26 cellular contexts compared by ENCODE assay signal in the genomic region with DNA sequence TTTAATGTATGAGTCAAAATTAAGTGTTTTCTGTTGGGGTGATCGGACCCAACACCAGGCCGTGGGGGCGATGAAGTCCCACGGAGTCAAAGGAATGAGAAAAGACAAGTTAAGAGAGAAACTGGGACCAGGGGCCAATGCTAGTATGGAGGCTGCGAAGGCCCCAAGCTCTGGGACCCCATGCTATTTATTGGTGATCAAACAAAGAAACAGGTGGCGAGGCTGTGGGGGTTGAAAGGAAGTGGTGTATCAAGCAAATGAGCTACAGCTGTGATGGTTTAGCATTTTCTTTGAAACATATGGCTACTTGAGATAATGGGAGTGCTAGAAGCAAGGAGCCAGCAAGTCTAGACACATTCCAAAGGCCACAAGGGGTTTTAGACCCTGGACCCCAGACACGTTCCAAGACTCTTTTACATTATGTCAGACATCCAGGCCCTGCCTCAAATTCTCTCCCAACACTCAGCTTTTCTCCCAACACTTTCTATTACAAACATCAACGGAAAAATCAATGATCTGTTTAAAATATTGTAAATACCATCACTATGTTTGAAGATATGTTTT. TPM values are rescaled to one million over a fixed set of nuclear protein-coding genes. Genes with fewer than 3 reads are reported as not detected.
DNase-seq lines count a peak whose midpoint lies in the region; ATAC-seq and TF ChIP-seq lines count a peak whose summit lies in the region.
"Had no signal": no experiment of that assay in that cellular context is flagged by ENCODE, and none has a peak within 500 bp of the region (broad histone marks: within the 10 kb centered on the region; RNA-seq: fewer than 3 reads in every experiment).

No MANE protein-coding gene starts in this region.

- H3K27me3 ChIP-seq in BLaER1 = no peaks in the 10 kb centered on the region
- H3K27me3 ChIP-seq in HUES64 (ENCODE audit: insufficient read depth, low read length) = no peaks in the 10 kb centered on the region
- H3K27me3 ChIP-seq: gastrocnemius medialis, suprapubic skin had no signal

- no peak overlapping the region for H3K9ac ChIP-seq in BLaER1
- peak overlapping the region; percentile 62; the same call in 1 of the 2 replicates for H3K9ac ChIP-seq in HUES64 (ENCODE audit: low read depth, low read length)

- POLR2A ChIA-PET in WTC11 (lab: Charles Lee) = interaction anchor here (0.8 to 1.5 kb wide), 2 partner anchors 41 to 58 kb away, joined by 5 to 10 read pairs; no protein-coding TSS in a partner anchor

- no peaks in the 10 kb centered on the region for H3K36me3 ChIP-seq in BLaER1
- no peaks in the 10 kb centered on the region for H3K36me3 ChIP-seq in HUES64 (ENCODE audit: insufficient read depth, low read length)
- H3K36me3 ChIP-seq: gastrocnemius medialis, suprapubic skin had no signal

- no peaks in the 10 kb centered on the region; the same call in 1 of the 2 replicates for H3K27me3 Mint-ChIP-seq in WTC11 (ENCODE audit: low read depth)
- H3K27me3 Mint-ChIP-seq: activated CD4-positive, alpha-beta T cell treated with anti-CD3 and anti-CD28 coated beads, Interleukin-2, amount 10 ng/mL, durations not matched to agents 24 days and 14 days; activated naive CD4-positive, alpha-beta T cell treated with anti-CD3 and anti-CD28 coated beads, Interleukin-2, amount 10 ng/mL, durations not matched to agents 7 days and 5 days; B cell; stimulated activated memory B cell treated with anti-CD40 and anti-IgM and Interleukin-4, amounts not matched to agents 10 μg/mL and 1 μg/mL and 100 μg/mL, for 72 hours had no signal

- DNase-seq in WTC11 (ENCODE audit: low spot score) (peak; percentile 63), islet precursor cell (peak; percentile 62), GM13976 (ENCODE audit: low spot score) (no peak), NCI-H2081 (lab: John Stamatoyannopoulos, UW) (no peak)
- DNase-seq: activated CD4-positive, alpha-beta T cell treated with anti-CD3 and anti-CD28 coated beads, Interleukin-2, amount 10 ng/mL, durations not matched to agents 24 days and 14 days; activated naive CD4-positive, alpha-beta T cell treated with anti-CD3 and anti-CD28 coated beads, Interleukin-2, amount 10 ng/mL, durations not matched to agents 7 days and 5 days; amygdala; cortex of kidney; DMS79 treated with DMSO at 0.1 percent for 48 hours; gastrocnemius medialis; hypothalamus; kidney glomerular epithelial cell; mammary epithelial cell; NCI-H1092 treated with DMSO at 0.1 percent for 48 hours; NCI-H187 treated with DMSO at 0.1 percent for 48 hours; RPMI8226; stimulated activated CD4-positive, alpha-beta T cell treated with anti-CD3 and anti-CD28 coated beads, Interleukin-4, amount 100 ng/mL, for 1 hour had no signal

- CTCF ChIA-PET in WTC11 (lab: Charles Lee) = interaction anchor here (1.4 kb wide), 1 partner anchor 223 kb away, joined by 3 read pairs; no protein-coding TSS in a partner anchor

- H3K9me3 Mint-ChIP-seq in WTC11 = peaks cover 58% of the 10 kb centered on the region

- peak; percentile 56 for ATAC-seq in WTC11
- no peak for ATAC-seq in HG02588 (IDR thresholded peaks at IDR 0.05; ENCODE audit: unreplicated experiment)
- no peak for ATAC-seq in GM18907 (IDR thresholded peaks at IDR 0.05; ENCODE audit: unreplicated experiment)
- ATAC-seq: gastrocnemius medialis; stimulated activated memory B cell treated with anti-CD40 and anti-IgM and Interleukin-4, amounts not matched to agents 10 μg/mL and 1 μg/mL and 100 μg/mL, for 72 hours had no signal

- peaks cover 29% of the 10 kb centered on the region; the same call in 1 of the 2 replicates for H3K9me3 ChIP-seq in BLaER1
- peaks cover 43% of the 10 kb centered on the region for H3K9me3 ChIP-seq in HUES64 (ENCODE audit: insufficient read depth, low read depth, low read length)
- H3K9me3 ChIP-seq: gastrocnemius medialis had no signal

- no peak overlapping the region for H3K27ac ChIP-seq in BLaER1
- peak overlapping the region; percentile 88 for H3K27ac ChIP-seq in HUES64 (ENCODE audit: low read depth, low read length)
- H3K27ac ChIP-seq: gastrocnemius medialis, SK-N-MC, suprapubic skin had no signal

- H3K27ac Mint-ChIP-seq in WTC11 = peak overlapping the region; percentile 99
- H3K27ac Mint-ChIP-seq: activated CD4-positive, alpha-beta T cell treated with anti-CD3 and anti-CD28 coated beads, Interleukin-2, amount 10 ng/mL, durations not matched to agents 24 days and 14 days; activated naive CD4-positive, alpha-beta T cell treated with anti-CD3 and anti-CD28 coated beads, Interleukin-2, amount 10 ng/mL, durations not matched to agents 7 days and 5 days; B cell; stimulated activated memory B cell treated with anti-CD40 and anti-IgM and Interleukin-4, amounts not matched to agents 10 μg/mL and 1 μg/mL and 100 μg/mL, for 72 hours; T-helper 1 cell treated with Interleukin-12 subunit alpha and Interleukin-12 subunit beta and Interleukin-4 antibody, amounts not matched to agents 30 μg/mL and 1 μg/mL, for 36 hours had no signal

- H3K4me1 Mint-ChIP-seq in WTC11 = peaks cover 59% of the 10 kb centered on the region
- H3K4me1 Mint-ChIP-seq: activated CD4-positive, alpha-beta T cell treated with anti-CD3 and anti-CD28 coated beads, Interleukin-2, amount 10 ng/mL, durations not matched to agents 24 days and 14 days; activated naive CD4-positive, alpha-beta T cell treated with anti-CD3 and anti-CD28 coated beads, Interleukin-2, amount 10 ng/mL, durations not matched to agents 7 days and 5 days; B cell; stimulated activated memory B cell treated with anti-CD40 and anti-IgM and Interleukin-4, amounts not matched to agents 10 μg/mL and 1 μg/mL and 100 μg/mL, for 72 hours had no signal

- peak overlapping the region; percentile 35 for H3K4me2 ChIP-seq in BLaER1

- in situ Hi-C loops in GM13976 (cut with MboI; ENCODE audit: low sequenced_read_pairs, unreplicated experiment) = no loop called here

- H3K4me1 ChIP-seq in BLaER1 (peaks cover 17% of the 10 kb centered on the region), HUES64 (ENCODE audit: insufficient read depth, low read length) (peaks cover 23% of the 10 kb centered on the region)
- H3K4me1 ChIP-seq: gastrocnemius medialis, suprapubic skin had no signal

- no peaks in the 10 kb centered on the region for H4K20me1 ChIP-seq in BLaER1

- TF ChIP-seq CTCF in WTC11 (IDR thresholded peaks at IDR 0.05) (no peak), GM13976 (IDR thresholded peaks at IDR 0.05; ENCODE audit: borderline replicate concordance, control extremely low read depth, extremely low read depth, insufficient read depth, missing control alignments) (no peak)

- H3K4me3 Mint-ChIP-seq in WTC11 = no peak overlapping the region
- H3K4me3 Mint-ChIP-seq: activated CD4-positive, alpha-beta T cell treated with anti-CD3 and anti-CD28 coated beads, Interleukin-2, amount 10 ng/mL, durations not matched to agents 24 days and 14 days; activated naive CD4-positive, alpha-beta T cell treated with anti-CD3 and anti-CD28 coated beads, Interleukin-2, amount 10 ng/mL, durations not matched to agents 7 days and 5 days; B cell; stimulated activated memory B cell treated with anti-CD40 and anti-IgM and Interleukin-4, amounts not matched to agents 10 μg/mL and 1 μg/mL and 100 μg/mL, for 72 hours; T-helper 1 cell treated with Interleukin-12 subunit alpha and Interleukin-12 subunit beta and Interleukin-4 antibody, amounts not matched to agents 30 μg/mL and 1 μg/mL, for 36 hours had no signal

- WGBS in HUES64 = 47% methylated on average over 7 of the region's 8 CpGs

- H3K36me3 Mint-ChIP-seq in WTC11 = peaks cover 52% of the 10 kb centered on the region
- H3K36me3 Mint-ChIP-seq: stimulated activated memory B cell treated with anti-CD40 and anti-IgM and Interleukin-4, amounts not matched to agents 10 μg/mL and 1 μg/mL and 100 μg/mL, for 72 hours had no signal

- no peak overlapping the region for H3K4me3 ChIP-seq in BLaER1
- no peak overlapping the region for H3K4me3 ChIP-seq in HUES64 (ENCODE audit: low read length)
- H3K4me3 ChIP-seq: gastrocnemius medialis, SK-N-MC, suprapubic skin had no signal

TF ChIP-seq in WTC11, 78 proteins besides CTCF, POLR2A, EP300 and RAD21:
- TF ChIP-seq TP53 (CRISPR knock-in tag; IDR thresholded peaks at IDR 0.05) = no peak
- TF ChIP-seq FOXK1 (CRISPR knock-in tag; IDR thresholded peaks at IDR 0.05) = peak; percentile 27; the same call in 1 of the 2 replicates
- TF ChIP-seq SOX15 (CRISPR knock-in tag; IDR thresholded peaks at IDR 0.05) = no peak
- TF ChIP-seq TEAD1 (CRISPR knock-in tag; IDR thresholded peaks at IDR 0.05) = no peak
- TF ChIP-seq ZNF232 (CRISPR knock-in tag; IDR thresholded peaks at IDR 0.05) = no peak
- TF ChIP-seq RORB (CRISPR knock-in tag; IDR thresholded peaks at IDR 0.05) = no peak
- TF ChIP-seq, protein P1, sequence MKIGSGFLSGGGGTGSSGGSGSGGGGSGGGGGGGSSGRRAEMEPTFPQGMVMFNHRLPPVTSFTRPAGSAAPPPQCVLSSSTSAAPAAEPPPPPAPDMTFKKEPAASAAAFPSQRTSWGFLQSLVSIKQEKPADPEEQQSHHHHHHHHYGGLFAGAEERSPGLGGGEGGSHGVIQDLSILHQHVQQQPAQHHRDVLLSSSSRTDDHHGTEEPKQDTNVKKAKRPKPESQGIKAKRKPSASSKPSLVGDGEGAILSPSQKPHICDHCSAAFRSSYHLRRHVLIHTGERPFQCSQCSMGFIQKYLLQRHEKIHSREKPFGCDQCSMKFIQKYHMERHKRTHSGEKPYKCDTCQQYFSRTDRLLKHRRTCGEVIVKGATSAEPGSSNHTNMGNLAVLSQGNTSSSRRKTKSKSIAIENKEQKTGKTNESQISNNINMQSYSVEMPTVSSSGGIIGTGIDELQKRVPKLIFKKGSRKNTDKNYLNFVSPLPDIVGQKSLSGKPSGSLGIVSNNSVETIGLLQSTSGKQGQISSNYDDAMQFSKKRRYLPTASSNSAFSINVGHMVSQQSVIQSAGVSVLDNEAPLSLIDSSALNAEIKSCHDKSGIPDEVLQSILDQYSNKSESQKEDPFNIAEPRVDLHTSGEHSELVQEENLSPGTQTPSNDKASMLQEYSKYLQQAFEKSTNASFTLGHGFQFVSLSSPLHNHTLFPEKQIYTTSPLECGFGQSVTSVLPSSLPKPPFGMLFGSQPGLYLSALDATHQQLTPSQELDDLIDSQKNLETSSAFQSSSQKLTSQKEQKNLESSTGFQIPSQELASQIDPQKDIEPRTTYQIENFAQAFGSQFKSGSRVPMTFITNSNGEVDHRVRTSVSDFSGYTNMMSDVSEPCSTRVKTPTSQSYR (CRISPR knock-in tag; IDR thresholded peaks at IDR 0.05) = 0 out of 2 replicates have a peak, but pooled peaks have one; percentile 37

RNA-seq across cellular contexts. Expression of a gene that starts 56.0 kb away (rescaled TPM):
- 535 TPM for polyA plus RNA-seq in HUES64 (2013, experiment 1 of 2)
- 560 TPM for polyA plus RNA-seq in HUES64 (2013, experiment 2 of 2)
- 800 to 879 TPM (median 874 TPM) in 3 replicates for total RNA-seq in WTC11 (2021)

RNA-seq across cellular contexts. Expression of a gene that starts 56.0 kb away (rescaled TPM):
- 51.4 TPM for polyA plus RNA-seq in HUES64 (2013, experiment 1 of 2)
- polyA plus RNA-seq in HUES64 (2013, experiment 2 of 2) = 46.3 TPM
- total RNA-seq in WTC11 (2021) = 50.8 to 77.2 TPM (median 66.8 TPM) in 3 replicates

Comparison
In these comparisons a context has a peak if more than half of its experiments do, and no peak if none do; other contexts are left out.
1. DNase-seq: peak in WTC11 (single experiment) and islet precursor cell (single experiment); none in GM13976 (single experiment) and NCI-H2081 (0 of 2).